Comparison of ENCODE assay signal across 16 cellular contexts in genomic region chr2:239579081-239579480, GRCh38.
DNase-seq lines count a peak whose midpoint lies in the region; ATAC-seq and TF ChIP-seq lines count a peak whose summit lies in the region.
"Had no signal": no experiment of that assay in that cellular context is flagged by ENCODE, and none has a peak within 500 bp of the region (broad histone marks: within the 10 kb centered on the region; RNA-seq: fewer than 3 reads in every experiment).

No MANE protein-coding gene starts in this region.

- no peak for ATAC-seq in natural killer cell treated with Interleukin-12 subunit alpha and Interleukin-12 subunit beta and Interleukin-15 and Interleukin-18, amount 100 ng/mL, for 72 hours
- no peak for ATAC-seq in natural killer cell
- ATAC-seq in mucosa of descending colon = no peak
- ATAC-seq in activated naive CD4-positive, alpha-beta T cell treated with anti-CD3 and anti-CD28 coated beads, Interleukin-2, amount 50 U/mL, for 72 hours = no peak
- ATAC-seq: A549, GM12878, HCT116 had no signal

- TF ChIP-seq CTCF in natural killer cell (IDR thresholded peaks at IDR 0.05) (no peak), mucosa of descending colon (IDR thresholded peaks at IDR 0.05) (no peak)

- peaks cover 0 to 7% of the 10 kb centered on the region in 2 donors for H3K4me1 Mint-ChIP-seq in natural killer cell treated with Interleukin-12 subunit alpha and Interleukin-12 subunit beta and Interleukin-15 and Interleukin-18, amount 100 ng/mL, for 72 hours (ENCODE audit: low read depth in 2 of 2)
- H3K4me1 Mint-ChIP-seq in natural killer cell = no peaks in the 10 kb centered on the region

- no peak overlapping the region for H3K4me3 Mint-ChIP-seq in natural killer cell treated with Interleukin-12 subunit alpha and Interleukin-12 subunit beta and Interleukin-15 and Interleukin-18, amount 100 ng/mL, for 72 hours
- no peak overlapping the region for H3K4me3 Mint-ChIP-seq in natural killer cell
- H3K4me3 Mint-ChIP-seq: CD4-positive, CD25-positive, alpha-beta regulatory T cell had no signal

- H3K9me3 ChIP-seq in KOPT-K1 (ENCODE audit: insufficient read depth, low read length, poor library complexity, severe bottlenecking) = no peaks in the 10 kb centered on the region
- H3K9me3 ChIP-seq in mucosa of descending colon = no peaks in the 10 kb centered on the region
- H3K9me3 ChIP-seq: A549, BE2C had no signal

- H3K9me3 Mint-ChIP-seq in natural killer cell treated with Interleukin-12 subunit alpha and Interleukin-12 subunit beta and Interleukin-15 and Interleukin-18, amount 100 ng/mL, for 72 hours = no peaks in the 10 kb centered on the region
- no peaks in the 10 kb centered on the region for H3K9me3 Mint-ChIP-seq in natural killer cell
- H3K9me3 Mint-ChIP-seq in activated naive CD4-positive, alpha-beta T cell treated with anti-CD3 and anti-CD28 coated beads, Interleukin-2, amount 50 U/mL, for 72 hours = no peaks in the 10 kb centered on the region

- peak overlapping the region; percentile 47 for H3K27ac ChIP-seq in KOPT-K1 (ENCODE audit: low read depth, low read length, poor library complexity, severe bottlenecking)
- H3K27ac ChIP-seq: A549, GM23248, HL-60 had no signal

- intact Hi-C loops in natural killer cell (cut with micrococcal nuclease) = no loop called here
- intact Hi-C loops in mucosa of descending colon (cut with DNase I, micrococcal nuclease) = no loop called here

- DNase-seq in natural killer cell treated with Interleukin-12 subunit alpha and Interleukin-12 subunit beta and Interleukin-15 and Interleukin-18, amount 100 ng/mL, for 72 hours (ENCODE audit: low spot score) = peak; percentile 20
- no peak for DNase-seq in natural killer cell
- peak in 2 of 3 donors; percentile 14 to 34 for DNase-seq in mucosa of descending colon
- no peak for DNase-seq in midbrain (lab: John Stamatoyannopoulos, UW)
- no peak for DNase-seq in activated naive CD4-positive, alpha-beta T cell treated with anti-CD3 and anti-CD28 coated beads, Interleukin-2, amount 50 U/mL, for 72 hours (ENCODE audit: low spot score in 2 of 2)
- no peak for DNase-seq in ureter (ENCODE audit: low spot score)
- DNase-seq: BE2C; Calu3; CD4-positive, CD25-positive, alpha-beta regulatory T cell; DMS 273 treated with DMSO at 0.1 percent for 48 hours; GM23248 had no signal

- H3K36me3 ChIP-seq in KOPT-K1 (ENCODE audit: insufficient read depth, low read length) (no peaks in the 10 kb centered on the region), mucosa of descending colon (ENCODE audit: low read depth) (no peaks in the 10 kb centered on the region)
- H3K36me3 ChIP-seq: BE2C had no signal

- no peak overlapping the region for H3K27ac Mint-ChIP-seq in natural killer cell treated with Interleukin-12 subunit alpha and Interleukin-12 subunit beta and Interleukin-15 and Interleukin-18, amount 100 ng/mL, for 72 hours
- H3K27ac Mint-ChIP-seq in natural killer cell = no peak overlapping the region
- H3K27ac Mint-ChIP-seq in activated naive CD4-positive, alpha-beta T cell treated with anti-CD3 and anti-CD28 coated beads, Interleukin-2, amount 50 U/mL, for 72 hours = no peak overlapping the region
- H3K27ac Mint-ChIP-seq: CD4-positive, CD25-positive, alpha-beta regulatory T cell had no signal

- H3K27me3 Mint-ChIP-seq in natural killer cell treated with Interleukin-12 subunit alpha and Interleukin-12 subunit beta and Interleukin-15 and Interleukin-18, amount 100 ng/mL, for 72 hours = peaks cover 0 to 2% of the 10 kb centered on the region in 2 donors
- H3K27me3 Mint-ChIP-seq in natural killer cell (ENCODE audit: low read depth in 2 of 2) = peaks cover 0 to 3% of the 10 kb centered on the region in 2 donors
- H3K27me3 Mint-ChIP-seq: CD4-positive, CD25-positive, alpha-beta regulatory T cell had no signal

- H3K4me1 ChIP-seq in mucosa of descending colon (ENCODE audit: low read depth) = no peaks in the 10 kb centered on the region
- H3K4me1 ChIP-seq: A549, BE2C had no signal

- H3K36me3 Mint-ChIP-seq in natural killer cell treated with Interleukin-12 subunit alpha and Interleukin-12 subunit beta and Interleukin-15 and Interleukin-18, amount 100 ng/mL, for 72 hours = no peaks in the 10 kb centered on the region
- H3K36me3 Mint-ChIP-seq in natural killer cell = no peaks in the 10 kb centered on the region
- no peaks in the 10 kb centered on the region for H3K36me3 Mint-ChIP-seq in activated naive CD4-positive, alpha-beta T cell treated with anti-CD3 and anti-CD28 coated beads, Interleukin-2, amount 50 U/mL, for 72 hours

- no peak overlapping the region for H3K4me3 ChIP-seq in mucosa of descending colon
- H3K4me3 ChIP-seq: A549, GM12878, GM23248 had no signal

Comparison
In these comparisons a context has a peak if more than half of its experiments do, and no peak if none do; other contexts are left out.
1. DNase-seq: peak in natural killer cell treated with Interleukin-12 subunit alpha and Interleukin-12 subunit beta and Interleukin-15 and Interleukin-18, amount 100 ng/mL, for 72 hours (single experiment) and mucosa of descending colon (2 of 3); none in natural killer cell (single experiment), midbrain (single experiment), activated naive CD4-positive, alpha-beta T cell treated with anti-CD3 and anti-CD28 coated beads, Interleukin-2, amount 50 U/mL, for 72 hours (0 of 2) and ureter (single experiment).